9 cellular contexts compared by ENCODE assay signal in the genomic region with DNA sequence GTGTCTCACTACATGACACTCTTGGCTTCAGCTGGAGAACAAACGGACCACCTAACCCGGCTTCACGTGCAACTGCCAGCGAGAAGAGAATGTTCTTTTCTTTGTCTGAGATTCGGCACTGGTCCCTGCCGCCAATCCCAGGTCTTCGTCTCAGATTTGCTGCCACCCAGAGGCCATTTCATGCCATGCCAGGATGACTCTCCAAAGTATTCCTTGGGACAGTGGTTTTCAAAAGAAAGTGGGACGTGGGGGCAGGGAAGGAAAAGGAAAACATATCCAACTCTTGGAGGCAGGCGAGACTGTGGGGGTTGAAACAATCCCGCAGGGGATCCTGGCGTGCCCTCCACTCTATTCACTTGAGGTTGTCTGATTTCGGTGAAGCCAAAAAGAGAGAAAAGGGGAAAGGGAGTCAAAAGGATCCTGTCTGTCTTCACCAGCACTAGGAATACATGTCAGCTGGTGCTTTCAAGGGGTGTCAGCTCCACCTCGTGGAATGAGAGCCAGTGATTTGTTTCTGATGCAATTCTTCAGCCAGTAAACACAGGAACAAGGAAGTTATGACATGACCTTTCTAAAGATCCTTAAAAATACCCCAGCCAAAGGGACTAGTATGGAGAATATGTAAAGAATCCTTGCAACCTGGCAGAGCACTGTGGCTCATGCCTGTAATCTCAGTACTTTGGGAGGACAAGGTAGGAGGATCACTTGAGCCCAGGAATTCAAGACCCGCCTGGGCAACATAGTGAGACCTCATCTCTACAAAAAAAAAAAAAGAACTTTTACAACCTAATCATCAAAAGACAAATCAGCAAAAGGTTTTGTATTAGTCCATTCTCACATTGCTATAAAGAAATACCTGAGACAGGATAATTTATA. TPM values are rescaled to one million over a fixed set of nuclear protein-coding genes. Genes with fewer than 3 reads are reported as not detected.
DNase-seq lines count a peak whose midpoint lies in the region; ATAC-seq and TF ChIP-seq lines count a peak whose summit lies in the region.
"Had no signal": no experiment of that assay in that cellular context is flagged by ENCODE, and none has a peak within 500 bp of the region (broad histone marks: within the 10 kb centered on the region; RNA-seq: fewer than 3 reads in every experiment).

No MANE protein-coding gene starts in this region.

- peak overlapping the region; percentile 65 to 97 for H3K27ac ChIP-seq in lung (ENCODE audit: low read depth in 1 of 2, low read length in 1 of 2)

- TF ChIP-seq CTCF in lung (IDR thresholded peaks at IDR 0.05; ENCODE audit: control extremely low read depth, extremely low read depth) = peak; percentile 51

- H3K9me3 ChIP-seq in HAP-1 = no peaks in the 10 kb centered on the region
- H3K9me3 ChIP-seq in lung (ENCODE audit: control insufficient read depth in 2 of 2, insufficient read depth in 1 of 2, low read length in 1 of 2) = peaks cover 0 to 6% of the 10 kb centered on the region in 2 donors

- 8 to 10% methylated on average over 14 of the region's 14 CpGs for WGBS in lung, 2 donors

- H3K36me3 ChIP-seq in HAP-1 (replicated peaks) = no peaks in the 10 kb centered on the region
- H3K36me3 ChIP-seq in lung (ENCODE audit: control insufficient read depth in 2 of 2, insufficient read depth in 2 of 2, low read length in 2 of 2) = no peaks in the 10 kb centered on the region

- in situ Hi-C loops in HAP-1 (cut with MboI; ENCODE audit: low sequenced_read_pairs) = no loop called here

- peak; percentile 75 for ATAC-seq in lung (ENCODE audit: insufficient read depth, low FRiP score)

- H3K4me3 ChIP-seq in HAP-1 (no peak overlapping the region), lung (no peak overlapping the region)

- peaks cover 19% of the 10 kb centered on the region for H3K4me1 ChIP-seq in HAP-1
- H3K4me1 ChIP-seq in lung (ENCODE audit: control insufficient read depth in 2 of 2, insufficient read depth in 2 of 2, low read length in 2 of 2) = peaks cover 0 to 11% of the 10 kb centered on the region in 2 donors

- peak; percentile 66 for DNase-seq in NCI-H510A treated with DMSO at 0.1 percent for 48 hours (lab: John Stamatoyannopoulos, UW)
- no peak for DNase-seq in NCI-H510A (lab: John Stamatoyannopoulos, UW)
- peak; percentile 86 to 91 for DNase-seq in HAP-1 (ENCODE audit: low spot score in 2 of 2)
- peak; percentile 82 for DNase-seq in NCI-H1048 (lab: John Stamatoyannopoulos, UW)
- DNase-seq in T follicular helper cell (ENCODE audit: low read depth) = peak; percentile 3
- peak; percentile 93 for DNase-seq in dermis blood vessel endothelial cell
- DNase-seq in lung (ENCODE audit: low spot score) = peak; percentile 72
- peak; percentile 4 to 29 for DNase-seq in stimulated activated CD8-positive, alpha-beta memory T cell treated with anti-CD3 and anti-CD28 coated beads, Interleukin-2, amount 100 ng/mL, for 48 hours (ENCODE audit: low read depth in 2 of 2)

- H3K27me3 ChIP-seq in HAP-1 (ENCODE audit: low read depth) (no peaks in the 10 kb centered on the region), lung (ENCODE audit: control insufficient read depth, insufficient read depth) (no peaks in the 10 kb centered on the region)

RNA-seq across cellular contexts. Expression of a gene that starts 41.0 kb away (rescaled TPM):
- total RNA-seq in dermis blood vessel endothelial cell (3.0 and 19.6 TPM in 2 replicates), lung (10 to 100 TPM in 1 of 2 donors, 1 to 10 TPM in 1; 8.6 to 93.8 TPM)
- 1 to 10 TPM in 1 of 2 donors, under 1 TPM in 1; 0.39 to 1.3 TPM for polyA plus RNA-seq in lung
- total RNA-seq: CD4-positive, CD25-positive, alpha-beta regulatory T cell had no signal
- polyA plus RNA-seq: CD4-positive, CD25-positive, alpha-beta regulatory T cell had no signal

RNA-seq across cellular contexts. Expression of a gene that starts 46.7 kb away (rescaled TPM):
- total RNA-seq in dermis blood vessel endothelial cell = 74.3 and 79.6 TPM in 2 replicates
- 100 to 1,000 TPM; 107 to 220 TPM for total RNA-seq in lung
- 100 to 1,000 TPM in 1 of 2 donors, 10 to 100 TPM in 1; 87.0 to 171 TPM for polyA plus RNA-seq in lung

RNA-seq across cellular contexts. Expression of a gene that starts 57.6 kb away (rescaled TPM):
- total RNA-seq in dermis blood vessel endothelial cell (58.9 and 160 TPM in 2 replicates), lung (10 to 100 TPM; 54.7 to 76.9 TPM)
- polyA plus RNA-seq in lung = 10 to 100 TPM; 37.1 to 74.4 TPM
